ENCODE assay signal across 17 cellular contexts in genomic region chrX:113389846-113390245, GRCh38.
DNase-seq lines count a peak whose midpoint lies in the region; ATAC-seq and TF ChIP-seq lines count a peak whose summit lies in the region.
"Had no signal": no experiment of that assay in that cellular context is flagged by ENCODE, and none has a peak within 500 bp of the region (broad histone marks: within the 10 kb centered on the region; RNA-seq: fewer than 3 reads in every experiment).

No MANE protein-coding gene starts in this region.

- peaks cover 9% of the 10 kb centered on the region for H3K4me1 ChIP-seq in HAP-1
- H3K4me1 ChIP-seq: Caco-2 had no signal

- TF ChIP-seq CTCF in cardiac fibroblast (IDR thresholded peaks at IDR 0.05; ENCODE audit: low read depth, low read length) = no peak
- no peak for TF ChIP-seq CTCF in fibroblast of mammary gland (conservative IDR thresholded peaks at IDR 0.05; ENCODE audit: control insufficient read depth, insufficient read depth, low read depth, low read length)
- no peak for TF ChIP-seq CTCF in fibroblast of the aortic adventitia (IDR thresholded peaks at IDR 0.05; ENCODE audit: insufficient read depth, low read length)
- TF ChIP-seq CTCF in mesothelial cell of epicardium (IDR thresholded peaks at IDR 0.05; ENCODE audit: unreplicated experiment) = no peak

- peak; percentile 12 to 38 for DNase-seq in cardiac fibroblast (ENCODE audit: low read depth in 2 of 2)
- DNase-seq in fibroblast of mammary gland (ENCODE audit: low read depth) = peak; percentile 31
- DNase-seq in fibroblast of the aortic adventitia (ENCODE audit: low read depth) = peak; percentile 23
- no peak for DNase-seq in stimulated activated naive CD8-positive, alpha-beta T cell treated with anti-CD3 and anti-CD28 coated beads, Interleukin-15, Interleukin-2, amounts not matched to agents 100 U/mL and 50 U/mL, for 24 hours
- no peak for DNase-seq in HAP-1 (ENCODE audit: low spot score in 2 of 2)
- no peak for DNase-seq in mesothelial cell of epicardium (ENCODE audit: low spot score in 2 of 2, unreplicated experiment in 2 of 2)
- DNase-seq: 8988T; ACHN; AML-193; Caco-2; Calu3; CD4-positive, alpha-beta T cell; CD8-positive, alpha-beta T cell; DMS79 treated with DMSO at 0.1 percent for 48 hours; GF-D8 had no signal

- H3K27ac Mint-ChIP-seq in mesothelial cell of epicardium = no peak overlapping the region
- H3K27ac Mint-ChIP-seq: B cell; CD4-positive, alpha-beta T cell; CD8-positive, alpha-beta T cell had no signal

- H3K27me3 ChIP-seq in HAP-1 (ENCODE audit: low read depth) = no peaks in the 10 kb centered on the region

- ATAC-seq in stimulated activated naive CD8-positive, alpha-beta T cell treated with anti-CD3 and anti-CD28 coated beads, Interleukin-15, Interleukin-2, amounts not matched to agents 100 U/mL and 50 U/mL, for 24 hours = no peak
- ATAC-seq: CD8-positive, alpha-beta T cell had no signal

- H3K4me3 ChIP-seq in cardiac fibroblast (replicated peaks in 1 of 2; ENCODE audit: low read depth in 2 of 2, low read length in 2 of 2) (no peak overlapping the region), fibroblast of mammary gland (ENCODE audit: control insufficient read depth, low read depth, low read length) (no peak overlapping the region), fibroblast of the aortic adventitia (ENCODE audit: low read depth, low read length) (no peak overlapping the region), HAP-1 (no peak overlapping the region)
- H3K4me3 ChIP-seq: BLaER1 treated with 17β-estradiol and CSF1 and Interleukin-3, amounts not matched to agents 10 nM and 100 nM had no signal

- no peaks in the 10 kb centered on the region for H3K36me3 ChIP-seq in HAP-1 (replicated peaks)
- H3K36me3 ChIP-seq: BLaER1 treated with 17β-estradiol and CSF1 and Interleukin-3, amounts not matched to agents 10 nM and 100 nM had no signal

- no peak overlapping the region for H3K4me3 Mint-ChIP-seq in mesothelial cell of epicardium
- H3K4me3 Mint-ChIP-seq: B cell; CD4-positive, alpha-beta T cell; CD8-positive, alpha-beta T cell had no signal

- H3K9me3 Mint-ChIP-seq in mesothelial cell of epicardium = peaks cover 43% of the 10 kb centered on the region
- H3K9me3 Mint-ChIP-seq: CD4-positive, alpha-beta T cell; CD8-positive, alpha-beta T cell had no signal

- H3K9me3 ChIP-seq in HAP-1 = no peaks in the 10 kb centered on the region
- H3K9me3 ChIP-seq: Caco-2 had no signal

- peaks cover 3% of the 10 kb centered on the region for H3K4me1 Mint-ChIP-seq in mesothelial cell of epicardium
- H3K4me1 Mint-ChIP-seq: B cell had no signal

- no peaks in the 10 kb centered on the region for H3K27me3 Mint-ChIP-seq in mesothelial cell of epicardium (ENCODE audit: low read depth)
- H3K27me3 Mint-ChIP-seq: B cell; CD4-positive, alpha-beta T cell had no signal

- in situ Hi-C loops in HAP-1 (cut with MboI; ENCODE audit: low sequenced_read_pairs) = no loop called here

- H3K36me3 Mint-ChIP-seq in mesothelial cell of epicardium = peaks cover 7% of the 10 kb centered on the region
- H3K36me3 Mint-ChIP-seq: CD8-positive, alpha-beta T cell had no signal

Comparison
In these comparisons a context has a peak if more than half of its experiments do, and no peak if none do; other contexts are left out.
1. DNase-seq: peak in cardiac fibroblast (2 of 2), fibroblast of mammary gland (single experiment) and fibroblast of the aortic adventitia (single experiment); none in stimulated activated naive CD8-positive, alpha-beta T cell treated with anti-CD3 and anti-CD28 coated beads, Interleukin-15, Interleukin-2, amounts not matched to agents 100 U/mL and 50 U/mL, for 24 hours (single experiment), HAP-1 (0 of 2) and mesothelial cell of epicardium (0 of 2).